8 cellular contexts compared by ENCODE assay signal in the genomic region with DNA sequence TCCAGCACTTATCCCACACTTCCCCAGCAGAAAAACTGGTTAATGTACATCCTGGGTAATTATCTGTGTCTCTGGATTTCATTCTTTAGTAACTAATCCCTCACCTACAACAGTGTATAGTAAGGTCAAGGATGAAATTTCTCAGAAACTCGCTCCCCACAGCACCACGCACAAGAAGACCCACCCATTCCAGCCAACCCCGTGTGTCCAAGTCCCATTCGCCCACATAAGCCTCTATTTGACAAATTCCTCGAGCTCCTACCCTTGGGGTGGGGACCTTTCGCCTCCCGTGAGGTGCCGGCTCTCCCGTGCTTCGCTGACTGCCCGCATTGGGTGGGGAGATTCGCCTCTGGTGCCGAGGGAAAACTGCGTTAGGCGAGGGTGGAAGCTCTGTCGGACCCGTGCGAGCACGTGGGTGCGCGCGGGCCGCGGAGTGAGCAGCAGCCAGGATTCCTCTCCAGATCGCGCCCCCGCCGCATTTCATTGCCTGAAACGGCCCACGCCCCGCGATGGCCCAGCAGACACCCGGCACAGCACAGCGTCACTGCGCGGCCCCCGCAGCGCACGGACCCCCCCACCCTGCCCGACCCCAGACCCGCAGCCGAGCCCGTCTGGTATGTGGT. TPM values are rescaled to one million over a fixed set of nuclear protein-coding genes. Genes with fewer than 3 reads are reported as not detected.
DNase-seq lines count a peak whose midpoint lies in the region; ATAC-seq and TF ChIP-seq lines count a peak whose summit lies in the region.

No MANE protein-coding gene starts in this region.

- H3K9me3 Mint-ChIP-seq in WTC11: no peaks in the 10 kb centered on the region

- no peak overlapping the region for H3K18ac ChIP-seq in mesendoderm (ENCODE audit: low read length)

- H3K4ac ChIP-seq in mesendoderm (ENCODE audit: low read depth, low read length): no peak overlapping the region

- WGBS in mesendoderm (ENCODE audit: extremely low coverage, insufficient coverage, low lambda C conversion rate): no CpG with 5 or more reads among the region's 43 CpGs

- H3K36me3 Mint-ChIP-seq in WTC11: no peaks in the 10 kb centered on the region; the same call in 1 of the 2 replicates

- H3K27ac Mint-ChIP-seq in WTC11: peak overlapping the region; percentile 38; the same call in 1 of the 2 replicates

- intact Hi-C loops in colonic mucosa (cut with DNase I): no loop called here

- H4K8ac ChIP-seq in mesendoderm (ENCODE audit: low read depth, low read length): no peak overlapping the region

- no peaks in the 10 kb centered on the region for H3K27me3 ChIP-seq in colonic mucosa
- no peaks in the 10 kb centered on the region for H3K27me3 ChIP-seq in mesendoderm (ENCODE audit: insufficient read depth, low read length, poor library complexity)

- H3K36me3 ChIP-seq in colonic mucosa: no peaks in the 10 kb centered on the region
- H3K36me3 ChIP-seq in mesendoderm (ENCODE audit: control insufficient read depth, insufficient read depth, low read length): no peaks in the 10 kb centered on the region

- H3K79me2 ChIP-seq in mesendoderm (ENCODE audit: control insufficient read depth, insufficient read depth, low read length): no peaks in the 10 kb centered on the region

- peak overlapping the region; percentile 56 for H3K4me2 ChIP-seq in mesendoderm (ENCODE audit: low read length)

- no peak for TF ChIP-seq CTCF in WTC11 (IDR thresholded peaks at IDR 0.05)
- no peak for TF ChIP-seq CTCF in colonic mucosa (IDR thresholded peaks at IDR 0.05)

- H4K5ac ChIP-seq in mesendoderm (ENCODE audit: low read length): no peak overlapping the region

- H3K27ac ChIP-seq in colonic mucosa (peak overlapping the region; percentile 77), mesendoderm (ENCODE audit: low read depth, low read length) (no peak overlapping the region)

- POLR2A ChIA-PET in WTC11 (lab: Charles Lee): no interaction called here

- H2BK5ac ChIP-seq in mesendoderm (ENCODE audit: low read length): no peak overlapping the region

- H3K23ac ChIP-seq in mesendoderm (ENCODE audit: low read length): no peak overlapping the region

- H2BK120ac ChIP-seq in mesendoderm (ENCODE audit: low read depth, low read length): no peak overlapping the region

- ATAC-seq in GM19023 (IDR thresholded peaks at IDR 0.05; ENCODE audit: unreplicated experiment): peak; percentile 32
- peak; percentile 20 for ATAC-seq in HG03442 (IDR thresholded peaks at IDR 0.05; ENCODE audit: unreplicated experiment)
- no peak for ATAC-seq in WTC11

- DNase-seq in 8988T (peak; percentile 24), WTC11 (ENCODE audit: low spot score) (peak; percentile 28), colonic mucosa (peak; percentile 55), mesendoderm (no peak), T1000 (lab: John Stamatoyannopoulos, UW) (no peak)
- DNase-seq in stimulated activated CD8-positive, alpha-beta memory T cell treated with anti-CD3 and anti-CD28 coated beads, Interleukin-4, amount 100 ng/mL, for 48 hours: peak; percentile 55

- H3K27me3 Mint-ChIP-seq in WTC11 (ENCODE audit: low read depth): peaks cover 17% of the 10 kb centered on the region

- CTCF ChIA-PET in WTC11 (lab: Charles Lee): interaction anchor here (0.8 to 0.9 kb wide), 2 partner anchors 9 to 48 kb away, joined by 3 read pairs; no protein-coding TSS in a partner anchor

- no peak overlapping the region for H2AK5ac ChIP-seq in mesendoderm (ENCODE audit: low read length)

- H3K4me1 Mint-ChIP-seq in WTC11: peaks cover 36% of the 10 kb centered on the region

- no peaks in the 10 kb centered on the region for H3K79me1 ChIP-seq in mesendoderm (ENCODE audit: low read length)

- H3K56ac ChIP-seq in mesendoderm (ENCODE audit: low read length): peak overlapping the region; percentile 80

- no peaks in the 10 kb centered on the region for H3K4me1 ChIP-seq in colonic mucosa
- peaks cover 2% of the 10 kb centered on the region for H3K4me1 ChIP-seq in mesendoderm (ENCODE audit: control insufficient read depth, low read depth, low read length)

- peak overlapping the region; percentile 70 to 91 for H3K9ac ChIP-seq in colonic mucosa (ENCODE audit: low read depth in 2 of 2, low read length in 2 of 2)
- H3K9ac ChIP-seq in mesendoderm (ENCODE audit: low read length): peak overlapping the region; percentile 65

- H3K4me3 ChIP-seq in colonic mucosa (peak overlapping the region; percentile 71), mesendoderm (ENCODE audit: low read length) (peak overlapping the region; percentile 48)

- H2BK15ac ChIP-seq in mesendoderm (replicated peaks; ENCODE audit: low read depth): no peak overlapping the region

- peak overlapping the region; percentile 94 for H3K4me3 Mint-ChIP-seq in WTC11

- no peaks in the 10 kb centered on the region for H3K9me3 ChIP-seq in colonic mucosa

TF ChIP-seq in WTC11, 78 proteins besides CTCF, POLR2A, EP300 and RAD21:
- TF ChIP-seq, protein P1, sequence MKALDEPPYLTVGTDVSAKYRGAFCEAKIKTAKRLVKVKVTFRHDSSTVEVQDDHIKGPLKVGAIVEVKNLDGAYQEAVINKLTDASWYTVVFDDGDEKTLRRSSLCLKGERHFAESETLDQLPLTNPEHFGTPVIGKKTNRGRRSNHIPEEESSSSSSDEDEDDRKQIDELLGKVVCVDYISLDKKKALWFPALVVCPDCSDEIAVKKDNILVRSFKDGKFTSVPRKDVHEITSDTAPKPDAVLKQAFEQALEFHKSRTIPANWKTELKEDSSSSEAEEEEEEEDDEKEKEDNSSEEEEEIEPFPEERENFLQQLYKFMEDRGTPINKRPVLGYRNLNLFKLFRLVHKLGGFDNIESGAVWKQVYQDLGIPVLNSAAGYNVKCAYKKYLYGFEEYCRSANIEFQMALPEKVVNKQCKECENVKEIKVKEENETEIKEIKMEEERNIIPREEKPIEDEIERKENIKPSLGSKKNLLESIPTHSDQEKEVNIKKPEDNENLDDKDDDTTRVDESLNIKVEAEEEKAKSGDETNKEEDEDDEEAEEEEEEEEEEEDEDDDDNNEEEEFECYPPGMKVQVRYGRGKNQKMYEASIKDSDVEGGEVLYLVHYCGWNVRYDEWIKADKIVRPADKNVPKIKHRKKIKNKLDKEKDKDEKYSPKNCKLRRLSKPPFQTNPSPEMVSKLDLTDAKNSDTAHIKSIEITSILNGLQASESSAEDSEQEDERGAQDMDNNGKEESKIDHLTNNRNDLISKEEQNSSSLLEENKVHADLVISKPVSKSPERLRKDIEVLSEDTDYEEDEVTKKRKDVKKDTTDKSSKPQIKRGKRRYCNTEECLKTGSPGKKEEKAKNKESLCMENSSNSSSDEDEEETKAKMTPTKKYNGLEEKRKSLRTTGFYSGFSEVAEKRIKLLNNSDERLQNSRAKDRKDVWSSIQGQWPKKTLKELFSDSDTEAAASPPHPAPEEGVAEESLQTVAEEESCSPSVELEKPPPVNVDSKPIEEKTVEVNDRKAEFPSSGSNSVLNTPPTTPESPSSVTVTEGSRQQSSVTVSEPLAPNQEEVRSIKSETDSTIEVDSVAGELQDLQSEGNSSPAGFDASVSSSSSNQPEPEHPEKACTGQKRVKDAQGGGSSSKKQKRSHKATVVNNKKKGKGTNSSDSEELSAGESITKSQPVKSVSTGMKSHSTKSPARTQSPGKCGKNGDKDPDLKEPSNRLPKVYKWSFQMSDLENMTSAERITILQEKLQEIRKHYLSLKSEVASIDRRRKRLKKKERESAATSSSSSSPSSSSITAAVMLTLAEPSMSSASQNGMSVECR (CRISPR knock-in tag; IDR thresholded peaks at IDR 0.05; ENCODE audit: borderline replicate concordance): peak; percentile 14; the same call in 1 of the 2 replicates
- TF ChIP-seq, protein P2, sequence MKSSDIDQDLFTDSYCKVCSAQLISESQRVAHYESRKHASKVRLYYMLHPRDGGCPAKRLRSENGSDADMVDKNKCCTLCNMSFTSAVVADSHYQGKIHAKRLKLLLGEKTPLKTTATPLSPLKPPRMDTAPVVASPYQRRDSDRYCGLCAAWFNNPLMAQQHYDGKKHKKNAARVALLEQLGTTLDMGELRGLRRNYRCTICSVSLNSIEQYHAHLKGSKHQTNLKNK (CRISPR knock-in tag; IDR thresholded peaks at IDR 0.05): no peak
- TF ChIP-seq, protein P3, sequence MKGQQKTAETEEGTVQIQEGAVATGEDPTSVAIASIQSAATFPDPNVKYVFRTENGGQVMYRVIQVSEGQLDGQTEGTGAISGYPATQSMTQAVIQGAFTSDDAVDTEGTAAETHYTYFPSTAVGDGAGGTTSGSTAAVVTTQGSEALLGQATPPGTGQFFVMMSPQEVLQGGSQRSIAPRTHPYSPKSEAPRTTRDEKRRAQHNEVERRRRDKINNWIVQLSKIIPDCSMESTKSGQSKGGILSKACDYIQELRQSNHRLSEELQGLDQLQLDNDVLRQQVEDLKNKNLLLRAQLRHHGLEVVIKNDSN (CRISPR knock-in tag; IDR thresholded peaks at IDR 0.05): peak; percentile 24; the same call in 1 of the 2 replicates
- TF ChIP-seq FOXP1 (CRISPR knock-in tag; IDR thresholded peaks at IDR 0.05; ENCODE audit: borderline replicate concordance): peak; percentile 40; the same call in 1 of the 2 replicates
- no peak for TF ChIP-seq FOXK1 (CRISPR knock-in tag; IDR thresholded peaks at IDR 0.05)
- TF ChIP-seq MYBL2 (CRISPR knock-in tag; IDR thresholded peaks at IDR 0.05): 0 out of 2 replicates have a peak, but pooled peaks have one; percentile 9
- TF ChIP-seq, protein P4, sequence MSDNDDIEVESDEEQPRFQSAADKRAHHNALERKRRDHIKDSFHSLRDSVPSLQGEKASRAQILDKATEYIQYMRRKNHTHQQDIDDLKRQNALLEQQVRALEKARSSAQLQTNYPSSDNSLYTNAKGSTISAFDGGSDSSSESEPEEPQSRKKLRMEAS (CRISPR knock-in tag; IDR thresholded peaks at IDR 0.05): peak; percentile 33

RNA-seq across cellular contexts. Expression of a gene that starts 0.9 kb away (rescaled TPM):
- total RNA-seq in WTC11 (2021) (8.1 to 11.2 TPM (median 9.2 TPM) in 3 replicates), colonic mucosa (10 to 100 TPM; 32.2 to 41.8 TPM)
- 1.1 TPM for polyA plus RNA-seq in mesendoderm (2013, experiment 1 of 2)
- 0.97 TPM for polyA plus RNA-seq in mesendoderm (2013, experiment 2 of 2)

Comparison
In these comparisons a context has a peak if more than half of its experiments do, and no peak if none do; other contexts are left out.
1. DNase-seq: peak in 8988T (single experiment), WTC11 (single experiment), colonic mucosa (single experiment) and stimulated activated CD8-positive, alpha-beta memory T cell treated with anti-CD3 and anti-CD28 coated beads, Interleukin-4, amount 100 ng/mL, for 48 hours (single experiment); none in mesendoderm (single experiment) and T1000 (single experiment).